ENCODE assay signal across 11 cellular contexts in the genomic region with DNA sequence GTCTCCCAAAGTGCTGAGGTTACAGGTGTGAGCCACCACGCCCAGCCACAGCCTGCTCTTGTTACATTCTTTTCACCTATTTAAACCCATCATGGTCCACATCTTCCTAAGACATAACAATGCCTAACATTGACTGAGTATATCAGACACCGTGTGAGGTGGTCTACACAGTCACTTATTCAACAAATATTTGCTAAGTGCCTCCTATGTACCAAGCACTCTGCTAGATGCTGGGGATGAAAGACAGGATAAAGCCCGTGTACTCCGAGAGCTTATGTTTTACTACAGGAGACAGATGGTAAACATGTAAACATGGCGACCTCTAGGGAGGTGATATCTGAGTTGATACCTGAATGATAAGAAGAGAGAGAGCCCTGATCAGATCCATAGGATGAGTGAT.
DNase-seq lines count a peak whose midpoint lies in the region; ATAC-seq and TF ChIP-seq lines count a peak whose summit lies in the region.
"Had no signal": no experiment of that assay in that cellular context is flagged by ENCODE, and none has a peak within 500 bp of the region (broad histone marks: within the 10 kb centered on the region; RNA-seq: fewer than 3 reads in every experiment).

No MANE protein-coding gene starts in this region.

- DNase-seq in DND-41 (no peak), nephron progenitor cell (no peak), NCI-H446 treated with DMSO at 0.1 percent for 48 hours (lab: John Stamatoyannopoulos, UW) (no peak), NCI-H2107 (lab: John Stamatoyannopoulos, UW) (no peak)

- H3K27me3 Mint-ChIP-seq in nephron progenitor cell (ENCODE audit: low read depth, poor library complexity): no peaks in the 10 kb centered on the region
- H3K27me3 Mint-ChIP-seq: IgD-negative memory B cell had no signal

- no peak overlapping the region for H3K4me3 Mint-ChIP-seq in nephron progenitor cell
- H3K4me3 Mint-ChIP-seq: IgD-negative memory B cell had no signal

- H4K20me1 ChIP-seq in DND-41 (ENCODE audit: insufficient read depth, low read length): peaks cover 94% of the 10 kb centered on the region

- ATAC-seq in DND-41 (ENCODE audit: insufficient read depth, low read depth): no peak
- no peak for ATAC-seq in HG03442 (IDR thresholded peaks at IDR 0.05; ENCODE audit: unreplicated experiment)
- ATAC-seq in GM19397 (IDR thresholded peaks at IDR 0.05; ENCODE audit: unreplicated experiment): no peak

- no peaks in the 10 kb centered on the region for H3K9me3 Mint-ChIP-seq in nephron progenitor cell
- H3K9me3 Mint-ChIP-seq: IgD-negative memory B cell had no signal

- H3K36me3 ChIP-seq in ACC112 (ENCODE audit: insufficient read depth, low read length) (peaks cover 57% of the 10 kb centered on the region), DND-41 (ENCODE audit: insufficient read depth, low read length) (peaks cover 97% of the 10 kb centered on the region)

- H3K79me2 ChIP-seq in ACC112 (ENCODE audit: control insufficient read depth, insufficient read depth, low read length, unreplicated experiment): peaks cover 88% of the 10 kb centered on the region
- peaks cover 99% of the 10 kb centered on the region for H3K79me2 ChIP-seq in DND-41 (ENCODE audit: insufficient read depth, low read length)

- H3K27me3 ChIP-seq in ACC112 (ENCODE audit: insufficient read depth, low read length) (no peaks in the 10 kb centered on the region), DND-41 (ENCODE audit: insufficient read depth, low read length, poor library complexity) (no peaks in the 10 kb centered on the region)
- H3K27me3 ChIP-seq: pancreas had no signal

- peaks cover 45% of the 10 kb centered on the region for H3K36me3 Mint-ChIP-seq in nephron progenitor cell (ENCODE audit: low read depth)

- H2AFZ ChIP-seq in ACC112 (ENCODE audit: low read length, unreplicated experiment) (no peak overlapping the region), DND-41 (ENCODE audit: low read depth, low read length) (no peak overlapping the region)

- H3K4me1 ChIP-seq in ACC112 (ENCODE audit: control insufficient read depth, insufficient read depth, low read length, unreplicated experiment) (peaks cover 82% of the 10 kb centered on the region), DND-41 (ENCODE audit: insufficient read depth, low read length) (peaks cover 98% of the 10 kb centered on the region)

- TF ChIP-seq CTCF in DND-41 (IDR thresholded peaks at IDR 0.05; ENCODE audit: borderline replicate concordance, extremely low read depth, low read length, poor library complexity, severe bottlenecking) (no peak), nephron progenitor cell (IDR thresholded peaks at IDR 0.05) (no peak)

- peak overlapping the region; percentile 50 for H3K27ac Mint-ChIP-seq in nephron progenitor cell

- H3K9me3 ChIP-seq in DND-41 (ENCODE audit: insufficient read depth, low read length, severe bottlenecking): no peaks in the 10 kb centered on the region
- H3K9me3 ChIP-seq: pancreas had no signal

- H3K4me1 Mint-ChIP-seq in nephron progenitor cell: peaks cover 19% of the 10 kb centered on the region

- H3K4me3 ChIP-seq in ACC112 (ENCODE audit: low read depth, low read length): no peak overlapping the region
- no peak overlapping the region for H3K4me3 ChIP-seq in DND-41 (ENCODE audit: low read depth in 1 of 2, low read length in 2 of 2)
- H3K4me3 ChIP-seq: pancreas, SK-N-MC had no signal

- H3K27ac ChIP-seq in ACC112 (ENCODE audit: low read depth, low read length) (peak overlapping the region; percentile 99), DND-41 (ENCODE audit: low read length) (peak overlapping the region; percentile 58), angular gyrus (ENCODE audit: low read depth, low read length) (peak overlapping the region; percentile 99)
- H3K27ac ChIP-seq: SK-N-MC had no signal

- peak overlapping the region; percentile 89 for H3K4me2 ChIP-seq in DND-41 (ENCODE audit: insufficient read depth, low read length)

- peak overlapping the region; percentile 32; the same call in 1 of the 2 replicates for H3K9ac ChIP-seq in DND-41 (ENCODE audit: low read depth, low read length)
